In the genomic region with DNA sequence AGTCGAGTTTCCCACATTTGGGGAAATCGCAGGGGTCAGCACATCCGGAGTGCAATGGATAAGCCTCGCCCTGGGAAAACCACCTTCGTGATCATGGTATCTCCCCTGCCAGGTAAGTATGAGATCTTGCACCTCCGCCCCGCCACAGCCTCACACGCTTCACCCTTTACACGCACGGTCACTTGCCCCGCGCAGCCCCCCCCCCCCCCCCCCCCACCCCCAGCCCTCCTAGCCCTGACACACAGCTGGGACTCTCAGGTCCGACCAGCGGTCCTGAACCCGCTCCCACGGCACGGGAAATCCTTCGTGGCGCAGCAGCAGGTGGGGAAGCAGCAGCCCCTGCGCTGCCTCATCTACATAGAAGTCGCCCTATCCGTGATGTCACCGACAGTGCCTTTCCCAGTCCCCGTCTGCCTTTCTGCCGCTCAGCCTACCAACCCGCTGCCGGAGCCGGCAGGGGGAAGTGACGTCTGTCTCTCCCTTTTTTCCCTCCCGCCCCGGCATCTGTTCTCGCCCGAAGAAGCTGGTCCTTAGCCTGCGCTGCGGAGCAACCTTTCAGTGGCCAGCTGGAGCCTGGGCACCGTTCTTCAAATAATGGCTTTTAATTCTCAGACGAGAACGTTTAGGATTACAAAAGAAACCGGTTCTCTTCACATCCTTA, we compare ENCODE assay signal across 8 cellular contexts.
DNase-seq lines count a peak whose midpoint lies in the region; ATAC-seq and TF ChIP-seq lines count a peak whose summit lies in the region.
"Not testable (repeated sequence)": the region's sequence is repeated elsewhere in the genome, so short reads cannot be mapped to it uniquely, and the experiment has no call there.

No MANE protein-coding gene starts in this region.

- peak; percentile 52 for DNase-seq in Ammon's horn (ENCODE audit: low spot score)
- not testable (repeated sequence) for DNase-seq in activated naive CD8-positive, alpha-beta T cell treated with anti-CD3 and anti-CD28 coated beads, Interleukin-2, amount 50 U/mL, for 24 hours; smooth muscle cell (lab: John Stamatoyannopoulos, UW; ENCODE audit: unreplicated experiment)
- DNase-seq in right cardiac atrium = peak in 1 of 3 donors; percentile 56

- not testable (repeated sequence) for H3K9me3 Mint-ChIP-seq in T-helper 1 cell treated with Interleukin-12 subunit alpha and Interleukin-12 subunit beta and Interleukin-4 antibody, amounts not matched to agents 30 μg/mL and 1 μg/mL, for 36 hours; activated naive CD8-positive, alpha-beta T cell treated with anti-CD3 and anti-CD28 coated beads, Interleukin-2, amount 50 U/mL, for 24 hours

- intact Hi-C loops in right cardiac atrium (cut with DNase I) = not testable (repeated sequence)

- not testable (repeated sequence) for H3K4me1 Mint-ChIP-seq in T-helper 1 cell treated with Interleukin-12 subunit alpha and Interleukin-12 subunit beta and Interleukin-4 antibody, amounts not matched to agents 30 μg/mL and 1 μg/mL, for 36 hours (ENCODE audit: low read depth); activated naive CD8-positive, alpha-beta T cell treated with anti-CD3 and anti-CD28 coated beads, Interleukin-2, amount 50 U/mL, for 24 hours

- H3K27ac Mint-ChIP-seq in T-helper 1 cell treated with Interleukin-12 subunit alpha and Interleukin-12 subunit beta and Interleukin-4 antibody, amounts not matched to agents 30 μg/mL and 1 μg/mL, for 36 hours = peak overlapping the region; percentile 90
- not testable (repeated sequence) for H3K27ac Mint-ChIP-seq in activated naive CD8-positive, alpha-beta T cell treated with anti-CD3 and anti-CD28 coated beads, Interleukin-2, amount 50 U/mL, for 24 hours

- not testable (repeated sequence) for H3K4me3 ChIP-seq in right cardiac atrium (ENCODE audit: low read length); smooth muscle cell

- H3K4me3 Mint-ChIP-seq in T-helper 1 cell treated with Interleukin-12 subunit alpha and Interleukin-12 subunit beta and Interleukin-4 antibody, amounts not matched to agents 30 μg/mL and 1 μg/mL, for 36 hours = peak overlapping the region; percentile 53
- H3K4me3 Mint-ChIP-seq in activated naive CD8-positive, alpha-beta T cell treated with anti-CD3 and anti-CD28 coated beads, Interleukin-2, amount 50 U/mL, for 24 hours = not testable (repeated sequence)

- H3K9ac ChIP-seq in smooth muscle cell (ENCODE audit: low read depth) = not testable (repeated sequence)

- peak; percentile 75 for ATAC-seq in GM18909 (IDR thresholded peaks at IDR 0.05; ENCODE audit: poor library complexity, unreplicated experiment)
- peak; percentile 63 for ATAC-seq in HG02588 (IDR thresholded peaks at IDR 0.05; ENCODE audit: unreplicated experiment)
- ATAC-seq in HG03460 (IDR thresholded peaks at IDR 0.05; ENCODE audit: unreplicated experiment) = peak; percentile 54
- peak; percentile 59 for ATAC-seq in activated naive CD8-positive, alpha-beta T cell treated with anti-CD3 and anti-CD28 coated beads, Interleukin-2, amount 50 U/mL, for 24 hours
- ATAC-seq in right cardiac atrium = peak; percentile 86 to 92

- H3K27me3 Mint-ChIP-seq in T-helper 1 cell treated with Interleukin-12 subunit alpha and Interleukin-12 subunit beta and Interleukin-4 antibody, amounts not matched to agents 30 μg/mL and 1 μg/mL, for 36 hours (ENCODE audit: low read depth) = peaks cover 33% of the 10 kb centered on the region
- H3K27me3 Mint-ChIP-seq in activated naive CD8-positive, alpha-beta T cell treated with anti-CD3 and anti-CD28 coated beads, Interleukin-2, amount 50 U/mL, for 24 hours = peaks cover 34% of the 10 kb centered on the region

- not testable (repeated sequence) for H3K9me3 ChIP-seq in right cardiac atrium (ENCODE audit: control insufficient read depth, low read length); smooth muscle cell (replicated peaks; ENCODE audit: low read depth)

- not testable (repeated sequence) for H3F3A ChIP-seq in smooth muscle cell (ENCODE audit: low read depth)

- H4K20me1 ChIP-seq in smooth muscle cell (ENCODE audit: low read depth) = not testable (repeated sequence)

- H3K79me2 ChIP-seq in smooth muscle cell (ENCODE audit: low read depth) = not testable (repeated sequence)

- not testable (repeated sequence) for TF ChIP-seq CTCF in smooth muscle cell (IDR thresholded peaks at IDR 0.05; ENCODE audit: borderline replicate concordance, insufficient read depth, poor library complexity, severe bottlenecking)

- not testable (repeated sequence) for H3K4me1 ChIP-seq in right cardiac atrium (ENCODE audit: control insufficient read depth, insufficient read depth, low read length); smooth muscle cell (ENCODE audit: low read depth)

- not testable (repeated sequence) for H3K27ac ChIP-seq in right cardiac atrium (ENCODE audit: low read length)
- H3K27ac ChIP-seq in smooth muscle cell (ENCODE audit: low read depth) = peak overlapping the region; percentile 49

- H2AFZ ChIP-seq in smooth muscle cell (ENCODE audit: low read depth) = not testable (repeated sequence)

- not testable (repeated sequence) for H3K36me3 ChIP-seq in smooth muscle cell (ENCODE audit: low read depth)

- not testable (repeated sequence) for H3K36me3 Mint-ChIP-seq in T-helper 1 cell treated with Interleukin-12 subunit alpha and Interleukin-12 subunit beta and Interleukin-4 antibody, amounts not matched to agents 30 μg/mL and 1 μg/mL, for 36 hours (ENCODE audit: low read depth); activated naive CD8-positive, alpha-beta T cell treated with anti-CD3 and anti-CD28 coated beads, Interleukin-2, amount 50 U/mL, for 24 hours (ENCODE audit: low read depth)

- not testable (repeated sequence) for H3K27me3 ChIP-seq in right cardiac atrium (ENCODE audit: control insufficient read depth, insufficient read depth); smooth muscle cell (ENCODE audit: low read depth)

- WGBS in right cardiac atrium = under 1% methylated on average over 21 of the region's 39 CpGs
- WGBS in smooth muscle cell (ENCODE audit: low lambda C conversion rate) = 85% methylated on average over 18 of the region's 39 CpGs

- H3K4me2 ChIP-seq in smooth muscle cell = not testable (repeated sequence)
